Comparison of ENCODE assay signal across 24 cellular contexts in genomic region chr3:119319311-119319710, GRCh38.
"Had no signal": no experiment of that assay in that cellular context is flagged by ENCODE, and none has a peak within 500 bp of the region (broad histone marks: within the 10 kb centered on the region; RNA-seq: fewer than 3 reads in every experiment).

No MANE protein-coding gene starts in this region.

- H3K27me3 Mint-ChIP-seq: dendritic cell treated with granulocyte-macrophage colony-stimulating factor and Interleukin-4, amounts not matched to agents 40 ng/mL and 50 ng/mL, for 4 days had no signal

- H3K27ac Mint-ChIP-seq: activated naive CD4-positive, alpha-beta T cell treated with anti-CD3 and anti-CD28 coated beads, Interleukin-2, amount 10 ng/mL, durations not matched to agents 7 days and 5 days; dendritic cell treated with granulocyte-macrophage colony-stimulating factor and Interleukin-4, amounts not matched to agents 40 ng/mL and 50 ng/mL, for 4 days; stimulated activated effector memory CD8-positive, alpha-beta T cell treated with anti-CD3 and anti-CD28 coated beads, Interleukin-12 subunit alpha, Interleukin-12 subunit beta, amount 100 ng/mL, for 72 hours had no signal

- H3K4me3 ChIP-seq: breast epithelium, esophagus muscularis mucosa, heart left ventricle, left lung, right lobe of liver, skin epidermis, stomach, suprapubic skin, tibial artery, upper lobe of right lung had no signal

- ATAC-seq: foreskin keratinocyte; heart left ventricle; left lung; naive thymus-derived CD4-positive, alpha-beta T cell; right lobe of liver; stimulated activated effector memory CD8-positive, alpha-beta T cell treated with anti-CD3 and anti-CD28 coated beads, Interleukin-12 subunit alpha, Interleukin-12 subunit beta, amount 100 ng/mL, for 72 hours; upper lobe of right lung had no signal

- H3K27me3 ChIP-seq: breast epithelium, esophagus muscularis mucosa, foreskin keratinocyte, heart left ventricle, left lung, right lobe of liver, stomach, suprapubic skin, tibial artery, upper lobe of right lung had no signal

- H3K36me3 ChIP-seq: breast epithelium, left lung, right lobe of liver, suprapubic skin, tibial artery, upper lobe of right lung had no signal

- H3K9me3 ChIP-seq: breast epithelium, esophagus muscularis mucosa, heart left ventricle, left lung, right lobe of liver, stomach, suprapubic skin, tibial artery, upper lobe of right lung had no signal

- H3K4me3 Mint-ChIP-seq: activated naive CD4-positive, alpha-beta T cell treated with anti-CD3 and anti-CD28 coated beads, Interleukin-2, amount 10 ng/mL, durations not matched to agents 7 days and 5 days; dendritic cell treated with granulocyte-macrophage colony-stimulating factor and Interleukin-4, amounts not matched to agents 40 ng/mL and 50 ng/mL, for 4 days; naive thymus-derived CD4-positive, alpha-beta T cell; stimulated activated effector memory CD8-positive, alpha-beta T cell treated with anti-CD3 and anti-CD28 coated beads, Interleukin-12 subunit alpha, Interleukin-12 subunit beta, amount 100 ng/mL, for 72 hours had no signal

- H3K9me3 Mint-ChIP-seq: activated naive CD4-positive, alpha-beta T cell treated with anti-CD3 and anti-CD28 coated beads, Interleukin-2, amount 10 ng/mL, durations not matched to agents 7 days and 5 days; naive thymus-derived CD4-positive, alpha-beta T cell; stimulated activated effector memory CD8-positive, alpha-beta T cell treated with anti-CD3 and anti-CD28 coated beads, Interleukin-12 subunit alpha, Interleukin-12 subunit beta, amount 100 ng/mL, for 72 hours had no signal

- DNase-seq: activated CD4-positive, alpha-beta T cell treated with anti-CD3 and anti-CD28 coated beads for 4 hours; activated CD4-positive, alpha-beta T cell treated with anti-CD3 and anti-CD28 coated beads, Interleukin-2, amount 50 U/mL, for 4 hours; activated CD8-positive, alpha-beta memory T cell treated with anti-CD3 and anti-CD28 coated beads for 24 hours; activated effector memory CD4-positive, alpha-beta T cell treated with anti-CD3 and anti-CD28 coated beads, Interleukin-2, amount 50 U/mL, for 16 hours; activated naive CD4-positive, alpha-beta T cell treated with anti-CD3 and anti-CD28 coated beads, Interleukin-2, amount 10 ng/mL, durations not matched to agents 7 days and 5 days; amygdala; central memory CD4-positive, alpha-beta T cell; foreskin keratinocyte; heart left ventricle; left lung; naive thymus-derived CD4-positive, alpha-beta T cell; right lobe of liver; stimulated activated CD4-positive, alpha-beta T cell treated with anti-CD3 and anti-CD28 coated beads, Interleukin-4, amount 100 ng/mL, for 24 hours; stomach; T-helper 9 cell; tibial artery; upper lobe of right lung had no signal

- H3K4me1 ChIP-seq: breast epithelium, foreskin keratinocyte, right lobe of liver had no signal

- H3K27ac ChIP-seq: breast epithelium, esophagus muscularis mucosa, foreskin keratinocyte, left lung, right lobe of liver, skin epidermis, stomach, suprapubic skin, tibial artery, upper lobe of right lung, VCaP had no signal
